18 cellular contexts compared by ENCODE assay signal in genomic region chr6:112439010-112439409, GRCh38.
DNase-seq lines count a peak whose midpoint lies in the region; ATAC-seq, FAIRE-seq and TF ChIP-seq lines count a peak whose summit lies in the region.
"Had no signal": no experiment of that assay in that cellular context is flagged by ENCODE, and none has a peak within 500 bp of the region (broad histone marks: within the 10 kb centered on the region; RNA-seq: fewer than 3 reads in every experiment).

No MANE protein-coding gene starts in this region.

- BruUV-seq in Caco-2 (replicated peaks; lab: Mats Ljungman, UMichigan) = no TSS peak

- H3K36me3 Mint-ChIP-seq in Caco-2 (ENCODE audit: insufficient read depth, unreplicated experiment) = no peaks in the 10 kb centered on the region
- H3K36me3 Mint-ChIP-seq in osteocyte (ENCODE audit: unreplicated experiment) = no peaks in the 10 kb centered on the region

- H3K9me3 Mint-ChIP-seq in Caco-2 (ENCODE audit: unreplicated experiment) = no peaks in the 10 kb centered on the region
- no peaks in the 10 kb centered on the region for H3K9me3 Mint-ChIP-seq in osteocyte (ENCODE audit: unreplicated experiment)
- H3K9me3 Mint-ChIP-seq: CD4-positive, alpha-beta T cell had no signal

- TF ChIP-seq POLR2A in transverse colon (IDR thresholded peaks at IDR 0.05) = no peak

- H3K27me3 Mint-ChIP-seq in Caco-2 (ENCODE audit: insufficient read depth, unreplicated experiment) (no peaks in the 10 kb centered on the region), osteocyte (ENCODE audit: unreplicated experiment) (no peaks in the 10 kb centered on the region)
- H3K27me3 Mint-ChIP-seq: B cell; CD4-positive, alpha-beta T cell had no signal

- peak in 1 of 2 experiments; percentile 20 for DNase-seq in Caco-2
- peak; percentile 37 for DNase-seq in left ventricle myocardium superior
- DNase-seq in osteocyte (ENCODE audit: extremely low spot score, unreplicated experiment) = no peak
- no peak for DNase-seq in transverse colon
- no peak for DNase-seq in RCC 7860 (ENCODE audit: low spot score)
- DNase-seq: ACHN; CD4-positive, alpha-beta T cell; GF-D8; GOT3; KG1; NCI-H1092; NCI-H2107; NCI-H226; NCI-H69; PC-3 had no signal

- no peak overlapping the region for H3K4me3 ChIP-seq in Caco-2 (ENCODE audit: low read depth, low read length)
- no peak overlapping the region for H3K4me3 ChIP-seq in transverse colon

- TF ChIP-seq CTCF in Caco-2 (IDR thresholded peaks at IDR 0.05; ENCODE audit: insufficient read depth in 1 of 2, low read depth in 1 of 2, low read length in 1 of 2, severe bottlenecking in 1 of 2, unreplicated experiment in 1 of 2) = no peak
- TF ChIP-seq CTCF in osteocyte (IDR thresholded peaks at IDR 0.05) = no peak
- TF ChIP-seq CTCF in transverse colon (IDR thresholded peaks at IDR 0.05) = no peak

- ATAC-seq in left ventricle myocardium superior = peak; percentile 55
- no peak for ATAC-seq in GM18907 (IDR thresholded peaks at IDR 0.05; ENCODE audit: unreplicated experiment)
- ATAC-seq: PC-3 had no signal

- H3K27ac Mint-ChIP-seq in Caco-2 (ENCODE audit: unreplicated experiment) = no peak overlapping the region
- peak overlapping the region; percentile 46 for H3K27ac Mint-ChIP-seq in osteocyte (ENCODE audit: unreplicated experiment)
- H3K27ac Mint-ChIP-seq: B cell; CD4-positive, alpha-beta T cell had no signal

- H3K4me1 ChIP-seq in Caco-2 (peaks cover 26% of the 10 kb centered on the region), transverse colon (no peaks in the 10 kb centered on the region)

- no peaks in the 10 kb centered on the region for H3K9me3 ChIP-seq in Caco-2
- H3K9me3 ChIP-seq in transverse colon = no peaks in the 10 kb centered on the region

- H3K27ac ChIP-seq in transverse colon = no peak overlapping the region

- H3K4me3 Mint-ChIP-seq in Caco-2 (ENCODE audit: unreplicated experiment) = peak overlapping the region; percentile 28
- peak overlapping the region; percentile 41 for H3K4me3 Mint-ChIP-seq in osteocyte (ENCODE audit: unreplicated experiment)
- H3K4me3 Mint-ChIP-seq: B cell; CD4-positive, alpha-beta T cell had no signal

- no peak for TF ChIP-seq EP300 in Ishikawa (IDR thresholded peaks at IDR 0.05; ENCODE audit: borderline replicate concordance)
- no peak for TF ChIP-seq EP300 in transverse colon (IDR thresholded peaks at IDR 0.05; ENCODE audit: low read depth)

- POLR2A ChIA-PET in Caco-2 (lab: Charles Lee) = no interaction called here

- peaks cover 7% of the 10 kb centered on the region for H3K4me1 Mint-ChIP-seq in Caco-2 (ENCODE audit: low read depth, unreplicated experiment)
- peaks cover 45% of the 10 kb centered on the region for H3K4me1 Mint-ChIP-seq in osteocyte (ENCODE audit: unreplicated experiment)
- H3K4me1 Mint-ChIP-seq: B cell had no signal

- no peak for TF ChIP-seq RAD21 in Ishikawa (IDR thresholded peaks at IDR 0.05; ENCODE audit: low read depth)

- WGBS in transverse colon (ENCODE audit: low coverage in 1 of 2), 2 donors = 83 to 88% methylated on average over 4 to 5 of the region's 5 CpGs

- no peak for FAIRE-seq in RCC 7860 (lab: Jason Lieb, UNC)

- CTCF ChIA-PET in Caco-2 (lab: Charles Lee) = no interaction called here

- H3K27me3 ChIP-seq in Caco-2 (replicated peaks; ENCODE audit: control insufficient read depth, insufficient read depth, low read length) (no peaks in the 10 kb centered on the region), transverse colon (no peaks in the 10 kb centered on the region)

- in situ Hi-C loops in transverse colon (cut with MboI; ENCODE audit: low pct_ligation_motif_present in 1 of 4, low pct_unique_long_range_greater_than_20kb in 1 of 4, low sequenced_read_pairs in 3 of 4) = no loop called here

- H3K36me3 ChIP-seq in Caco-2 (ENCODE audit: control insufficient read depth, insufficient read depth, low read length) = no peaks in the 10 kb centered on the region
- no peaks in the 10 kb centered on the region for H3K36me3 ChIP-seq in transverse colon

- intact Hi-C loops in Caco-2 (cut with micrococcal nuclease; ENCODE audit: unreplicated experiment) = loop anchor here (1.0 kb wide), 1 partner anchor 32 kb away; no protein-coding TSS in a partner anchor
- intact Hi-C loops in left ventricle myocardium superior (cut with micrococcal nuclease) = no loop called here
- intact Hi-C loops in transverse colon (cut with DNase I; ENCODE audit: low total_unique reads) = no loop called here

TF ChIP-seq in Ishikawa, 13 proteins besides CTCF, POLR2A, EP300 and RAD21:
- TF ChIP-seq EGR1 (IDR thresholded peaks at IDR 0.05) = no peak
- peak; percentile 52; the same call in 1 of the 2 replicates for TF ChIP-seq REST (IDR thresholded peaks at IDR 0.05; ENCODE audit: low read depth)
